ENCODE assay signal across 8 cellular contexts in genomic region chr17:27245230-27245696, GRCh38. TPM values are rescaled to one million over a fixed set of nuclear protein-coding genes. Genes with fewer than 3 reads are reported as not detected.
DNase-seq lines count a peak whose midpoint lies in the region; ATAC-seq, FAIRE-seq and TF ChIP-seq lines count a peak whose summit lies in the region.

No MANE protein-coding gene starts in this region.

- TF ChIP-seq RAD21 in GM12878 (IDR thresholded peaks at IDR 0.05; ENCODE audit: insufficient read depth, low read depth, low read length): peak; percentile 93

- H3K27me3 ChIP-seq in MG63: no peaks in the 10 kb centered on the region
- no peaks in the 10 kb centered on the region for H3K27me3 ChIP-seq in GM12878 (replicated peaks in 1 of 2; ENCODE audit: control insufficient read depth in 2 of 2, insufficient read depth in 2 of 2, low read length in 1 of 2)
- no peaks in the 10 kb centered on the region for H3K27me3 ChIP-seq in gastrocnemius medialis

- H4K20me1 ChIP-seq in GM12878 (ENCODE audit: control insufficient read depth, insufficient read depth): no peaks in the 10 kb centered on the region

- peaks cover 16% of the 10 kb centered on the region for H3K4me1 Mint-ChIP-seq in activated T-helper 2 cell treated with anti-CD3 and anti-CD28 coated beads, Interferon-gamma antibody, Interleukin-2, Interleukin-4, amounts not matched to agents 10 μg/mL and 5 μg/mL and 100 μg/mL, durations not matched to agents 14 hours and 24 hours and 36 hours (ENCODE audit: low read depth)

- peak overlapping the region; percentile 72 for H2AFZ ChIP-seq in GM12878 (ENCODE audit: control insufficient read depth, low read depth, low read length)

- no peaks in the 10 kb centered on the region for H3K9me3 Mint-ChIP-seq in activated T-helper 2 cell treated with anti-CD3 and anti-CD28 coated beads, Interferon-gamma antibody, Interleukin-2, Interleukin-4, amounts not matched to agents 10 μg/mL and 5 μg/mL and 100 μg/mL, durations not matched to agents 14 hours and 24 hours and 36 hours

- H3K9ac ChIP-seq in GM12878 (ENCODE audit: control insufficient read depth, insufficient read depth, low read length): no peak overlapping the region

- DNase-seq in GM12865 (ENCODE audit: low read depth): peak; percentile 88
- peak; percentile 92 for DNase-seq in HCEC 1CT
- peak; percentile 91 for DNase-seq in MG63
- DNase-seq in SK-N-DZ (ENCODE audit: low spot score): peak; percentile 78
- peak; percentile 51 for DNase-seq in GM12878 (ENCODE audit: low read depth, low spot score)
- peak in 46 of 51 donors; percentile 13 to 88 (median 66) for DNase-seq in hypothalamus (lab: John Stamatoyannopoulos, UW)
- DNase-seq in gastrocnemius medialis: peak; percentile 66 to 88
- no peak for DNase-seq in activated T-helper 2 cell treated with anti-CD3 and anti-CD28 coated beads, Interferon-gamma antibody, Interleukin-2, Interleukin-4, amounts not matched to agents 10 μg/mL and 5 μg/mL and 100 μg/mL, durations not matched to agents 14 hours and 24 hours and 36 hours (ENCODE audit: low spot score)

- H3K36me3 Mint-ChIP-seq in activated T-helper 2 cell treated with anti-CD3 and anti-CD28 coated beads, Interferon-gamma antibody, Interleukin-2, Interleukin-4, amounts not matched to agents 10 μg/mL and 5 μg/mL and 100 μg/mL, durations not matched to agents 14 hours and 24 hours and 36 hours (ENCODE audit: low read depth): no peaks in the 10 kb centered on the region

- TF ChIP-seq EP300 in GM12878 (IDR thresholded peaks at IDR 0.05; ENCODE audit: borderline replicate concordance in 1 of 2, control insufficient read depth in 1 of 2, low read depth in 2 of 2, low read length in 2 of 2): no peak

- SMC1A ChIA-PET in GM12878 (lab: Charles Lee; ENCODE audit: uncharacterized antibody, unreplicated experiment): interaction anchor here (0.7 to 4.9 kb wide), 9 partner anchors 8 to 109 kb away, joined by 3 to 35 read pairs (median 4); no protein-coding TSS in a partner anchor

- in situ Hi-C loops in GM12878 (cut with MboI) (no loop called here), gastrocnemius medialis (cut with MboI; ENCODE audit: low sequenced_read_pairs in 4 of 4) (loop anchor here (5.0 to 25.0 kb wide), 3 partner anchors 87 to 242 kb away; no protein-coding TSS in a partner anchor)

- no peaks in the 10 kb centered on the region for H3K79me2 ChIP-seq in GM12878 (ENCODE audit: control insufficient read depth, insufficient read depth, low read length)

- H3K4me1 ChIP-seq in GM12878 (ENCODE audit: control insufficient read depth, insufficient read depth, low read length) (peaks cover 28% of the 10 kb centered on the region), gastrocnemius medialis (peaks cover 19 to 27% of the 10 kb centered on the region in 2 donors)

- POLR2A ChIA-PET in GM12878 (lab: Charles Lee): interaction anchor here (0.9 to 1.9 kb wide), 2 partner anchors 37 to 49 kb away, joined by 3 to 5 read pairs; partner anchors contain the start of gene WSB1

- H3K27ac Mint-ChIP-seq in activated T-helper 2 cell treated with anti-CD3 and anti-CD28 coated beads, Interferon-gamma antibody, Interleukin-2, Interleukin-4, amounts not matched to agents 10 μg/mL and 5 μg/mL and 100 μg/mL, durations not matched to agents 14 hours and 24 hours and 36 hours: no peak overlapping the region

- BruUV-seq in GM12878 (replicated peaks; lab: Mats Ljungman, UMichigan): no TSS peak

- H3K4me3 Mint-ChIP-seq in activated T-helper 2 cell treated with anti-CD3 and anti-CD28 coated beads, Interferon-gamma antibody, Interleukin-2, Interleukin-4, amounts not matched to agents 10 μg/mL and 5 μg/mL and 100 μg/mL, durations not matched to agents 14 hours and 24 hours and 36 hours (ENCODE audit: low read depth): no peak overlapping the region

- CTCF ChIA-PET in GM12878 (lab: Yijun Ruan, JAX): interaction anchor here (0.8 to 4.8 kb wide), 33 partner anchors 9 to 366 kb away, joined by 3 to 58 read pairs (median 4); partner anchors contain the start of gene WSB1

- no peak for TF ChIP-seq POLR2A in GM12878 (IDR thresholded peaks at IDR 0.05; ENCODE audit: low read depth, low read length)
- no peak for TF ChIP-seq POLR2A in gastrocnemius medialis (IDR thresholded peaks at IDR 0.05)

- peak overlapping the region; percentile 41; the same call in 1 of the 2 replicates for H3K4me2 ChIP-seq in GM12878 (ENCODE audit: control insufficient read depth, insufficient read depth)

- WGBS in GM12878 (ENCODE audit: insufficient coverage, insufficient replicate concordance, low lambda C conversion rate, missing lambda C conversion rate): under 1% methylated on average over 7 of the region's 7 CpGs

- peak; percentile 90 for FAIRE-seq in GM12878 (lab: Jason Lieb, UNC)

- H3K27ac ChIP-seq in GM12878 (ENCODE audit: control insufficient read depth, insufficient read depth): no peak overlapping the region
- peak overlapping the region; percentile 63 to 87 (median 81) for H3K27ac ChIP-seq in gastrocnemius medialis

- H3K36me3 ChIP-seq in MG63 (no peaks in the 10 kb centered on the region), GM12878 (ENCODE audit: control insufficient read depth in 2 of 2, insufficient read depth in 2 of 2, low read length in 1 of 2) (no peaks in the 10 kb centered on the region), gastrocnemius medialis (no peaks in the 10 kb centered on the region)

- H3K9me3 ChIP-seq in MG63: no peaks in the 10 kb centered on the region
- H3K9me3 ChIP-seq in GM12878 (replicated peaks; ENCODE audit: control insufficient read depth, insufficient read depth, low read length): no peaks in the 10 kb centered on the region
- no peaks in the 10 kb centered on the region for H3K9me3 ChIP-seq in gastrocnemius medialis

- RAD21 ChIA-PET in GM12878 (lab: Charles Lee; ENCODE audit: unreplicated experiment): interaction anchor here (0.7 to 2.0 kb wide), 16 partner anchors 9 to 406 kb away, joined by 3 to 35 read pairs (median 6); partner anchors contain the start of gene WSB1

- H3K27me3 Mint-ChIP-seq in activated T-helper 2 cell treated with anti-CD3 and anti-CD28 coated beads, Interferon-gamma antibody, Interleukin-2, Interleukin-4, amounts not matched to agents 10 μg/mL and 5 μg/mL and 100 μg/mL, durations not matched to agents 14 hours and 24 hours and 36 hours (ENCODE audit: low read depth): peaks cover 22% of the 10 kb centered on the region

- intact Hi-C loops in GM12878 (cut with micrococcal nuclease; ENCODE audit: unreplicated experiment): loop anchor here (1.0 to 2.0 kb wide), 2 partner anchors 87 to 104 kb away; no protein-coding TSS in a partner anchor
- intact Hi-C loops in gastrocnemius medialis (cut with DNase I; ENCODE audit: low total_unique reads): loop anchor here (1.0 to 2.0 kb wide), 6 partner anchors 49 to 356 kb away; partner anchors contain the start of gene WSB1
- intact Hi-C loops in activated T-helper 2 cell treated with anti-CD3 and anti-CD28 coated beads, Interferon-gamma antibody, Interleukin-2, Interleukin-4, amounts not matched to agents 10 μg/mL and 5 μg/mL and 100 μg/mL, durations not matched to agents 14 hours and 24 hours and 36 hours (cut with micrococcal nuclease): no loop called here

- TF ChIP-seq CTCF in GM12865 (IDR thresholded peaks at IDR 0.05; ENCODE audit: insufficient read depth, low read depth, low read length, missing control alignments): peak; percentile 76
- TF ChIP-seq CTCF in GM12878 (IDR thresholded peaks at IDR 0.05 in 2 of 3, conservative IDR thresholded peaks at IDR 0.05 in 1 of 3; ENCODE audit: control insufficient read depth in 2 of 3, extremely low read depth in 1 of 3, insufficient read depth in 1 of 3, low read depth in 3 of 3, low read length in 3 of 3): peak; percentile 70 to 96 (median 74); a peak in 5 of 6 replicates
- peak; percentile 59 to 79 (median 70) for TF ChIP-seq CTCF in gastrocnemius medialis (IDR thresholded peaks at IDR 0.05 in 4 of 5, conservative IDR thresholded peaks at IDR 0.05 in 1 of 5)

- H3K4me3 ChIP-seq in GM12865 (ENCODE audit: low read depth, low read length) (no peak overlapping the region), MG63 (peak overlapping the region; percentile 19; the same call in 1 of the 2 replicates), GM12878 (no peak overlapping the region), gastrocnemius medialis (peak overlapping the region in 3 of 4 donors; percentile 12 to 41 (median 41))

- ATAC-seq in GM12878 (peak; percentile 94), gastrocnemius medialis (peak; percentile 73 to 82)

TF ChIP-seq in GM12878, 131 proteins besides CTCF, POLR2A, EP300 and RAD21 (continues in another document):
- TF ChIP-seq RBBP5 (conservative IDR thresholded peaks at IDR 0.05) (no peak), MEF2A (IDR thresholded peaks at IDR 0.05; ENCODE audit: insufficient read depth, low read depth, low read length) (no peak), KLF5 (IDR thresholded peaks at IDR 0.05; ENCODE audit: partially characterized antibody) (no peak), TBL1XR1 (IDR thresholded peaks at IDR 0.05; ENCODE audit: low read depth, low read length) (no peak), ZSCAN29 (IDR thresholded peaks at IDR 0.05) (no peak), ETV6 (conservative IDR thresholded peaks at IDR 0.05 in 1 of 2, IDR thresholded peaks at IDR 0.05 in 1 of 2; ENCODE audit: borderline replicate concordance in 1 of 2, low read depth in 1 of 2) (no peak)

RNA-seq across cellular contexts. Expression of gene WSB1, which starts 48.7 kb away (rescaled TPM):
- 46.4 and 76.4 TPM in 2 replicates for total RNA-seq in MG63 (2014; rRNA removed; shearing (Covaris generic); ENCODE audit: low replicate concordance)
- polyA plus RNA-seq in SK-N-DZ (2014; cell fraction: cytosol; rRNA removed): 144 and 167 TPM in 2 replicates
- polyA plus RNA-seq in SK-N-DZ (2014; cell fraction: nucleus; rRNA removed): 401 and 428 TPM in 2 replicates
- 1,230 and 1,283 TPM in 2 replicates for total RNA-seq in GM12878 (2013; cell fraction: nucleolus; rRNA removed)
- total RNA-seq in GM12878 (2014; rRNA removed): 84.1 and 102 TPM in 2 replicates
- 91.5 and 94.3 TPM in 2 replicates for total RNA-seq in GM12878 (2014; rRNA removed; fragmentation: Illumina TruSeq; extraction: Trizol)
- 91.0 and 108 TPM in 2 replicates for total RNA-seq in GM12878 (2021)
- polyA plus RNA-seq in GM12878 (2011; ENCODE audit: low read depth): 111 TPM
- polyA plus RNA-seq in GM12878 (2011; rRNA removed): 458 and 632 TPM in 2 replicates
- polyA plus RNA-seq in GM12878 (2011; cell fraction: cytosol; rRNA removed): 374 and 577 TPM in 2 replicates
- 1,022 and 1,033 TPM in 2 replicates for polyA plus RNA-seq in GM12878 (2011; cell fraction: nucleus; rRNA removed)
- polyA plus RNA-seq in GM12878 (2012): 116 and 173 TPM in 2 replicates
- polyA plus RNA-seq in GM12878 (2014; fragmentation: Illumina TruSeq; extraction: Trizol): 108 and 151 TPM in 2 replicates
- 10 to 100 TPM; 26.6 to 49.8 TPM for polyA plus RNA-seq in GM12878 (2014; fragmentation: Nextera tagmentation; extraction: Ambion mirVana)
- polyA plus RNA-seq in GM12878 (2014; rRNA removed): 121 and 162 TPM in 2 replicates
- 100 to 1,000 TPM; 101 TPM for polyA plus RNA-seq in GM12878 (2016; fragmentation: Nextera tagmentation; extraction: Ambion mirVana)
- polyA minus RNA-seq in GM12878 (2011; rRNA and poly(A)+ RNA removed): 122 and 137 TPM in 2 replicates
- 68.0 and 68.3 TPM in 2 replicates for polyA minus RNA-seq in GM12878 (2011; cell fraction: cytosol; rRNA and poly(A)+ RNA removed)
- 108 and 118 TPM in 2 replicates for polyA minus RNA-seq in GM12878 (2011; cell fraction: nucleus; rRNA and poly(A)+ RNA removed)
- 10 to 100 TPM; 15.8 to 48.1 (median 20.4) TPM for total RNA-seq in gastrocnemius medialis
- total RNA-seq in activated T-helper 2 cell treated with anti-CD3 and anti-CD28 coated beads, Interferon-gamma antibody, Interleukin-2, Interleukin-4, amounts not matched to agents 10 μg/mL and 5 μg/mL and 100 μg/mL, durations not matched to agents 14 hours and 24 hours and 36 hours: 165 and 170 TPM in 2 replicates

Comparison
In these comparisons a context has a peak if more than half of its experiments do, and no peak if none do; other contexts are left out.
1. H3K4me3 ChIP-seq: peak in MG63 (single experiment) and gastrocnemius medialis (3 of 4); none in GM12865 (single experiment) and GM12878 (single experiment).
2. Peak in every context shown above with its lines, with median percentiles within 50 percentile points of each other: CTCF ChIP-seq.